In genomic region chrX:40736170-40736505, GRCh38 we compare ENCODE assay signal across 8 cellular contexts. TPM values are rescaled to one million over a fixed set of nuclear protein-coding genes. Genes with fewer than 3 reads are reported as not detected.
A peak's percentile ranks its signal among the peaks of the same experiment; 100 is the strongest.
DNase-seq lines count a peak whose midpoint lies in the region; TF ChIP-seq lines count a peak whose summit lies in the region.

No MANE protein-coding gene starts in this region.

- H3K4me1 ChIP-seq in KMS-11 (ENCODE audit: low read depth, poor library complexity, severe bottlenecking) (peaks cover 25% of the 10 kb centered on the region), mononuclear cell (ENCODE audit: insufficient read depth, low read length) (peaks cover 18% of the 10 kb centered on the region)

- DNase-seq in Calu3 (no peak), choroid plexus epithelial cell (ENCODE audit: low read depth) (no peak), GM19240 (ENCODE audit: insufficient read length, low spot score) (no peak), GM10248 (ENCODE audit: extremely low spot score) (no peak), RPMI8226 (no peak), COLO668 (lab: John Stamatoyannopoulos, UW; ENCODE audit: unreplicated experiment) (no peak)

- peak overlapping the region; percentile 84 for H3K27ac Mint-ChIP-seq in Calu3 (ENCODE audit: unreplicated experiment)

- H3K79me2 ChIP-seq in KMS-11 (ENCODE audit: insufficient read depth, low read depth) = peaks cover 36% of the 10 kb centered on the region

- peaks cover 26% of the 10 kb centered on the region for H3K4me1 Mint-ChIP-seq in Calu3 (ENCODE audit: low read depth, unreplicated experiment)

- CTCF ChIA-PET in Calu3 (lab: Charles Lee) (interaction anchor here (1.1 kb wide), 1 partner anchor 49 kb away, joined by 3 read pairs; no protein-coding TSS in a partner anchor), GM10248 (lab: Yijun Ruan, JAX) (interaction anchor here (0.9 to 1.2 kb wide), 5 partner anchors 9 to 449 kb away, joined by 3 to 4 read pairs (median 3); no protein-coding TSS in a partner anchor)

- no peaks in the 10 kb centered on the region for H3K27me3 Mint-ChIP-seq in Calu3 (ENCODE audit: unreplicated experiment)

- peak overlapping the region; percentile 88 for H3K4me2 ChIP-seq in KMS-11

- peak overlapping the region; percentile 82 for H3K4me3 Mint-ChIP-seq in Calu3 (ENCODE audit: low read depth, unreplicated experiment)

- H3K27ac ChIP-seq in KMS-11 = peak overlapping the region; percentile 84

- no peaks in the 10 kb centered on the region for H4K20me1 ChIP-seq in KMS-11 (ENCODE audit: insufficient read depth)

- POLR2A ChIA-PET in GM10248 (lab: Yijun Ruan, JAX) = no interaction called here

- intact Hi-C loops in Calu3 (cut with micrococcal nuclease; ENCODE audit: unreplicated experiment) = loop anchor here (5.0 kb wide), 1 partner anchor 56 kb away; no protein-coding TSS in a partner anchor

- no peaks in the 10 kb centered on the region for H3K27me3 ChIP-seq in KMS-11 (ENCODE audit: insufficient read depth, low read depth)
- no peaks in the 10 kb centered on the region for H3K27me3 ChIP-seq in mononuclear cell (ENCODE audit: insufficient read depth, low read length)

- peak overlapping the region; percentile 83 for H3K9ac ChIP-seq in KMS-11

- peaks cover 22% of the 10 kb centered on the region for H3K36me3 Mint-ChIP-seq in Calu3 (ENCODE audit: insufficient read depth, unreplicated experiment)

- H2AFZ ChIP-seq in KMS-11 (ENCODE audit: low read depth) = peak overlapping the region; percentile 94

- H3K36me3 ChIP-seq in KMS-11 (ENCODE audit: insufficient read depth) = no peaks in the 10 kb centered on the region

- TF ChIP-seq CTCF in Calu3 (IDR thresholded peaks at IDR 0.05; ENCODE audit: unreplicated experiment) = no peak
- TF ChIP-seq CTCF in KMS-11 (conservative IDR thresholded peaks at IDR 0.05; ENCODE audit: low read depth, low read length) = no peak; the same call in none of the 2 replicates
- no peak for TF ChIP-seq CTCF in choroid plexus epithelial cell (conservative IDR thresholded peaks at IDR 0.05; ENCODE audit: low read depth, low read length)
- TF ChIP-seq CTCF in GM10248 (IDR thresholded peaks at IDR 0.05; ENCODE audit: control extremely low read depth, extremely low read depth, low read depth, missing control alignments) = no peak

- no peak overlapping the region for H3K4me3 ChIP-seq in KMS-11 (IDR thresholded peaks at IDR 0.05; ENCODE audit: insufficient read depth, low read depth, low read length)
- peak overlapping the region; percentile 73 for H3K4me3 ChIP-seq in choroid plexus epithelial cell (ENCODE audit: low read depth, low read length)
- peak overlapping the region; percentile 70 for H3K4me3 ChIP-seq in mononuclear cell (ENCODE audit: low read length)

- TSS peak; percentile 91 for BruUV-seq in Calu3 (replicated peaks; lab: Mats Ljungman, UMichigan)

- no peaks in the 10 kb centered on the region for H3K9me3 ChIP-seq in mononuclear cell (ENCODE audit: low read depth, low read length)

- H3K9me3 Mint-ChIP-seq in Calu3 (ENCODE audit: low read depth, unreplicated experiment) = no peaks in the 10 kb centered on the region

RNA-seq across cellular contexts. Expression of gene MED14, which starts 0.8 kb away (rescaled TPM):
- total RNA-seq in Calu3 (2022) (53.1 and 57.4 TPM in 2 replicates), mononuclear cell (64.5 TPM)
